ENCODE assay signal across 24 cellular contexts in genomic region chr20:8803065-8803464, GRCh38.
DNase-seq lines count a peak whose midpoint lies in the region; ATAC-seq, FAIRE-seq and TF ChIP-seq lines count a peak whose summit lies in the region.
"Had no signal": no experiment of that assay in that cellular context is flagged by ENCODE, and none has a peak within 500 bp of the region (broad histone marks: within the 10 kb centered on the region; RNA-seq: fewer than 3 reads in every experiment).

No MANE protein-coding gene starts in this region.

- H3K36me3 ChIP-seq in right lobe of liver (no peaks in the 10 kb centered on the region), HepG2 (replicated peaks in 1 of 2; ENCODE audit: control insufficient read depth in 1 of 2, insufficient read depth in 2 of 2, low read length in 2 of 2) (peaks cover 0 to 3% of the 10 kb centered on the region in 2 experiments; a peak in 3 of 5 replicates), breast epithelium (no peaks in the 10 kb centered on the region)
- H3K36me3 ChIP-seq: ascending aorta, sigmoid colon, suprapubic skin, upper lobe of right lung had no signal

- no peak for TF ChIP-seq RAD21 in HepG2 (CRISPR knock-in tag; IDR thresholded peaks at IDR 0.05)

- in situ Hi-C loops in HepG2 (cut with HindIII; ENCODE audit: extremely low pct_ligation_motif_present, low pct_unique_long_range_greater_than_20kb), result no loop called here

- no peak for TF ChIP-seq EP300 in HepG2 (IDR thresholded peaks at IDR 0.05; ENCODE audit: low read depth in 2 of 2, low read length in 2 of 2)
- no peak for TF ChIP-seq EP300 in HepG2 (CRISPR knock-in tag; IDR thresholded peaks at IDR 0.05; ENCODE audit: borderline replicate concordance)

- no peaks in the 10 kb centered on the region for H3K9me3 ChIP-seq in right lobe of liver
- no peaks in the 10 kb centered on the region for H3K9me3 ChIP-seq in HepG2 (ENCODE audit: low read length)
- H3K9me3 ChIP-seq in breast epithelium, result no peaks in the 10 kb centered on the region
- H3K9me3 ChIP-seq: ascending aorta, sigmoid colon, suprapubic skin, upper lobe of right lung had no signal

- ATAC-seq in right lobe of liver, result peak in 3 of 4 donors; percentile 29 to 48 (median 38)
- no peak for ATAC-seq in HepG2
- ATAC-seq: upper lobe of right lung had no signal

- TF ChIP-seq POLR2A in right lobe of liver (IDR thresholded peaks at IDR 0.05) (no peak), HepG2 (IDR thresholded peaks at IDR 0.05; ENCODE audit: insufficient read depth in 1 of 2, low read depth in 2 of 2, low read length in 2 of 2) (no peak), breast epithelium (IDR thresholded peaks at IDR 0.05) (no peak)

- no peaks in the 10 kb centered on the region for H3K79me2 ChIP-seq in HepG2 (ENCODE audit: insufficient read depth, low read length)

- DNase-seq in right lobe of liver (no peak), HepG2 (ENCODE audit: low spot score) (no peak), NCI-H69 (lab: John Stamatoyannopoulos, UW) (peak; percentile 74), fibroblast of pulmonary artery (ENCODE audit: low read depth) (peak; percentile 40), breast epithelium (ENCODE audit: low spot score in 2 of 2) (no peak), SIG-M5 treated with dmso at 0.1 percent for 504 hours (lab: John Stamatoyannopoulos, UW; ENCODE audit: unreplicated experiment) (no peak), AG08396 (ENCODE audit: low spot score) (no peak)
- DNase-seq: activated CD4-positive, alpha-beta T cell treated with anti-CD3 and anti-CD28 coated beads for 48 hours; activated CD8-positive, alpha-beta memory T cell treated with anti-CD3 and anti-CD28 coated beads for 24 hours; activated gamma-delta T cell; activated naive CD8-positive, alpha-beta T cell treated with anti-CD3 and anti-CD28 coated beads, Interleukin-2, amount 10 ng/mL, durations not matched to agents 7 days and 5 days; activated T-cell treated with anti-CD3 and anti-CD28 coated beads, Interleukin-2, amount 50 U/mL, for 1 hour; glutamatergic neuron; HFFc6; kidney glomerular epithelial cell; NCI-H146; NCI-H510A treated with DMSO at 0.1 percent for 48 hours; posterior cingulate gyrus; RPMI8226; sigmoid colon; stimulated activated naive CD4-positive, alpha-beta T cell; upper lobe of right lung had no signal

- 46% methylated on average over 1 of the region's 2 CpGs for WGBS in right lobe of liver (ENCODE audit: insufficient coverage, low coverage, low lambda C conversion rate, missing lambda C conversion rate)
- WGBS in HepG2 (ENCODE audit: low lambda C conversion rate), result 95% methylated on average over 2 of the region's 2 CpGs

- CTCF ChIA-PET in HepG2 (lab: Yijun Ruan, JAX; ENCODE audit: low intra/inter-chr PET ratio, low total read pairs), result no interaction called here

- no TSS peak for BruUV-seq in HepG2 (replicated peaks; lab: Mats Ljungman, UMichigan)

- H3K9ac ChIP-seq in HepG2 (ENCODE audit: insufficient read depth, low read depth, low read length), result no peak overlapping the region

- no peak overlapping the region for H2AFZ ChIP-seq in HepG2 (ENCODE audit: low read length)

- no peak for TF ChIP-seq CTCF in right lobe of liver (IDR thresholded peaks at IDR 0.05)
- no peak for TF ChIP-seq CTCF in HepG2 (CRISPR knock-in tag; IDR thresholded peaks at IDR 0.05)
- TF ChIP-seq CTCF in fibroblast of pulmonary artery (IDR thresholded peaks at IDR 0.05; ENCODE audit: low read length, missing control alignments), result no peak
- no peak for TF ChIP-seq CTCF in breast epithelium (IDR thresholded peaks at IDR 0.05)

- no peak overlapping the region for H3K27ac ChIP-seq in right lobe of liver
- H3K27ac ChIP-seq in HepG2 (ENCODE audit: extremely low read length, insufficient read depth, low read length), result no peak overlapping the region
- H3K27ac ChIP-seq in breast epithelium, result no peak overlapping the region
- H3K27ac ChIP-seq: sigmoid colon, suprapubic skin, upper lobe of right lung had no signal

- POLR2A ChIA-PET in HepG2 (lab: Yijun Ruan, JAX), result no interaction called here

- H4K20me1 ChIP-seq in HepG2 (ENCODE audit: insufficient read depth, low read length), result no peaks in the 10 kb centered on the region

- intact Hi-C loops in right lobe of liver (cut with DNase I), result no loop called here
- intact Hi-C loops in HepG2 (cut with micrococcal nuclease; ENCODE audit: unreplicated experiment), result no loop called here
- intact Hi-C loops in breast epithelium (cut with DNase I; ENCODE audit: low total_unique reads), result no loop called here

- no peak overlapping the region for H3K4me2 ChIP-seq in HepG2 (ENCODE audit: low read depth, low read length)

- H3K27me3 ChIP-seq in right lobe of liver (no peaks in the 10 kb centered on the region), HepG2 (ENCODE audit: control insufficient read depth in 1 of 2, insufficient read depth in 2 of 2, low read length in 2 of 2) (no peaks in the 10 kb centered on the region), breast epithelium (no peaks in the 10 kb centered on the region)
- H3K27me3 ChIP-seq: ascending aorta, sigmoid colon, suprapubic skin, upper lobe of right lung had no signal

- H3K4me1 ChIP-seq in right lobe of liver (no peaks in the 10 kb centered on the region), HepG2 (ENCODE audit: insufficient read depth, low read length) (peaks cover 6% of the 10 kb centered on the region), breast epithelium (no peaks in the 10 kb centered on the region)
- H3K4me1 ChIP-seq: ascending aorta, suprapubic skin, upper lobe of right lung had no signal

- H3K4me3 ChIP-seq in right lobe of liver (no peak overlapping the region), HepG2 (replicated peaks in 1 of 3; ENCODE audit: insufficient read depth in 1 of 3, low read depth in 2 of 3, low read length in 3 of 3) (no peak overlapping the region), fibroblast of pulmonary artery (replicated peaks; ENCODE audit: low read depth, low read length) (no peak overlapping the region), breast epithelium (no peak overlapping the region)
- H3K4me3 ChIP-seq: ascending aorta, sigmoid colon, suprapubic skin, upper lobe of right lung had no signal

- no peak for FAIRE-seq in HepG2 (lab: Jason Lieb, UNC)

TF ChIP-seq in HepG2, 621 proteins besides CTCF, POLR2A, EP300 and RAD21 (continues in another document):
- TF ChIP-seq ZBTB46 (CRISPR knock-in tag; IDR thresholded peaks at IDR 0.05; ENCODE audit: borderline replicate concordance), result no peak
- TF ChIP-seq SMARCE1 (IDR thresholded peaks at IDR 0.05; ENCODE audit: borderline replicate concordance), result no peak
- TF ChIP-seq ZNF18 (CRISPR knock-in tag; IDR thresholded peaks at IDR 0.05; ENCODE audit: insufficient replicate concordance), result no peak
- no peak for TF ChIP-seq USF2 (IDR thresholded peaks at IDR 0.05; ENCODE audit: low read depth, low read length)
- no peak for TF ChIP-seq USF2 (CRISPR knock-in tag; IDR thresholded peaks at IDR 0.05; ENCODE audit: borderline replicate concordance)
- no peak for TF ChIP-seq ISL2 (CRISPR knock-in tag; IDR thresholded peaks at IDR 0.05)
- TF ChIP-seq GATAD1 (CRISPR knock-in tag; IDR thresholded peaks at IDR 0.05), result no peak
- TF ChIP-seq SRSF9 (IDR thresholded peaks at IDR 0.05; ENCODE audit: borderline replicate concordance, insufficient read depth, low read depth, low read length, poor library complexity, severe bottlenecking), result no peak
- TF ChIP-seq ZEB1 (IDR thresholded peaks at IDR 0.05; ENCODE audit: insufficient replicate concordance, low read depth), result no peak

Comparison
In these comparisons a context has a peak if more than half of its experiments do, and no peak if none do; other contexts are left out.
1. DNase-seq: peak in NCI-H69 (single experiment) and fibroblast of pulmonary artery (single experiment); none in right lobe of liver (0 of 3), HepG2 (single experiment), breast epithelium (0 of 2), SIG-M5 treated with dmso at 0.1 percent for 504 hours (single experiment) and AG08396 (single experiment).